In the genomic region with DNA sequence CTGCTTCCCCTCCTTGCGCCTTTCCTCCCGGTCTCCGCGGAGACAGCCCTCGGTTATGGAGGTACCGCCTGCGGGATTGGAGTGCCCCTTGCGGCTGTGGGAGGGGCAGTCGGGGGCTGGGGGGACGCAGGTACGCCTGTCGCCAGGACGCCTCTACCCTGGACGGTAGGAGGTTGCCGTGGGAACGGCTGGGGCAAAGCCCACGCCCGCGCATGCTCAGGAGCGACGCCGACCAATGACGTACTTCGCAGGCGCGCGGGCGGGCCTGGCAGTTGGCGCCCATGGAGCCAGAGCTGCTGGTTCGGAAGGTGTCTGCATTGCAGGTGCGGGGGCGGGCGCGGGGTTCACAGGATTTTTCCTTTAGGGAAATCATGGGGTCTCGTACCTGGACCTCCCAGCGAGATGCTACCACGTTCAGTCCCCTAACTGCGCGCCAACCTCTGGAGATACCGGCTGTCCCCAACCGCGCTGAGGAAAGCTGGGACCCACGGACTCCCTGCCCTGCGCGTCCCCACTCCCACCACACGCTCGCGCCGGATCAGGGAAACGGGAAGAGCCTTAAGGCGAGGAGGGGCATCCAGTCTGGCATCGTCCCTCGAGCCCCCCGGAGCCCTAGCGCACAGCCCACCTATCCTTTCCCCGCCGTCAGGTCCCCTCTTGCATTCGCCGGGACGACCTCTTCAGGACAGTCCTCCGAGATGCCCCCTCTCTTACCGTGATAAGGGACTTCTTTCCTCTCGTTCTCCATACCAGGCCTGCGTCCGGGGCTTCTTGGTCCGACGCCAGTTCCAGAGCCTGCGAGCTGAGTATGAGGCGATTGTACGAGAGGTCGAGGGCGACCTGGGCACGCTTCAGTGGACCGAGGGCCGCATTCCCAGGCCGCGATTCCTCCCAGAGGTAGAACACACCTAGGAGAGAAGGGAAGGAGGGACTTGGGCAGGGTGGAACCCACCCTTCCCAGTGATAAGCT, we compare ENCODE assay signal across 1 cellular context.
A peak's percentile ranks its signal among the peaks of the same experiment; 100 is the strongest.
TF ChIP-seq lines count a peak whose summit lies in the region.

A gene (plus strand): TSS at position 271 of the 970 bp plus-strand sequence. CDS start 11 bp downstream, at position 282.

TF ChIP-seq in GM12878, 131 proteins besides CTCF, POLR2A, EP300 and RAD21 (continued from another document and continues in another):
- TF ChIP-seq, protein P1, sequence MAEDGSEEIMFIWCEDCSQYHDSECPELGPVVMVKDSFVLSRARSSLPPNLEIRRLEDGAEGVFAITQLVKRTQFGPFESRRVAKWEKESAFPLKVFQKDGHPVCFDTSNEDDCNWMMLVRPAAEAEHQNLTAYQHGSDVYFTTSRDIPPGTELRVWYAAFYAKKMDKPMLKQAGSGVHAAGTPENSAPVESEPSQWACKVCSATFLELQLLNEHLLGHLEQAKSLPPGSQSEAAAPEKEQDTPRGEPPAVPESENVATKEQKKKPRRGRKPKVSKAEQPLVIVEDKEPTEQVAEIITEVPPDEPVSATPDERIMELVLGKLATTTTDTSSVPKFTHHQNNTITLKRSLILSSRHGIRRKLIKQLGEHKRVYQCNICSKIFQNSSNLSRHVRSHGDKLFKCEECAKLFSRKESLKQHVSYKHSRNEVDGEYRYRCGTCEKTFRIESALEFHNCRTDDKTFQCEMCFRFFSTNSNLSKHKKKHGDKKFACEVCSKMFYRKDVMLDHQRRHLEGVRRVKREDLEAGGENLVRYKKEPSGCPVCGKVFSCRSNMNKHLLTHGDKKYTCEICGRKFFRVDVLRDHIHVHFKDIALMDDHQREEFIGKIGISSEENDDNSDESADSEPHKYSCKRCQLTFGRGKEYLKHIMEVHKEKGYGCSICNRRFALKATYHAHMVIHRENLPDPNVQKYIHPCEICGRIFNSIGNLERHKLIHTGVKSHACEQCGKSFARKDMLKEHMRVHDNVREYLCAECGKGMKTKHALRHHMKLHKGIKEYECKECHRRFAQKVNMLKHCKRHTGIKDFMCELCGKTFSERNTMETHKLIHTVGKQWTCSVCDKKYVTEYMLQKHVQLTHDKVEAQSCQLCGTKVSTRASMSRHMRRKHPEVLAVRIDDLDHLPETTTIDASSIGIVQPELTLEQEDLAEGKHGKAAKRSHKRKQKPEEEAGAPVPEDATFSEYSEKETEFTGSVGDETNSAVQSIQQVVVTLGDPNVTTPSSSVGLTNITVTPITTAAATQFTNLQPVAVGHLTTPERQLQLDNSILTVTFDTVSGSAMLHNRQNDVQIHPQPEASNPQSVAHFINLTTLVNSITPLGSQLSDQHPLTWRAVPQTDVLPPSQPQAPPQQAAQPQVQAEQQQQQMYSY (CRISPR knock-in tag; IDR thresholded peaks at IDR 0.05), result no peak
- no peak for TF ChIP-seq KDM1A (IDR thresholded peaks at IDR 0.05; ENCODE audit: borderline replicate concordance)
- TF ChIP-seq NR2F1 (conservative IDR thresholded peaks at IDR 0.05), result no peak
- TF ChIP-seq EZH2 (IDR thresholded peaks at IDR 0.05; ENCODE audit: borderline replicate concordance, control insufficient read depth, low read depth, low read length), result no peak
- no peak for TF ChIP-seq STAT1 (conservative IDR thresholded peaks at IDR 0.05)
- peak; percentile 67; the same call in 1 of the 2 replicates for TF ChIP-seq DPF2 (IDR thresholded peaks at IDR 0.05)
- TF ChIP-seq, protein P2, sequence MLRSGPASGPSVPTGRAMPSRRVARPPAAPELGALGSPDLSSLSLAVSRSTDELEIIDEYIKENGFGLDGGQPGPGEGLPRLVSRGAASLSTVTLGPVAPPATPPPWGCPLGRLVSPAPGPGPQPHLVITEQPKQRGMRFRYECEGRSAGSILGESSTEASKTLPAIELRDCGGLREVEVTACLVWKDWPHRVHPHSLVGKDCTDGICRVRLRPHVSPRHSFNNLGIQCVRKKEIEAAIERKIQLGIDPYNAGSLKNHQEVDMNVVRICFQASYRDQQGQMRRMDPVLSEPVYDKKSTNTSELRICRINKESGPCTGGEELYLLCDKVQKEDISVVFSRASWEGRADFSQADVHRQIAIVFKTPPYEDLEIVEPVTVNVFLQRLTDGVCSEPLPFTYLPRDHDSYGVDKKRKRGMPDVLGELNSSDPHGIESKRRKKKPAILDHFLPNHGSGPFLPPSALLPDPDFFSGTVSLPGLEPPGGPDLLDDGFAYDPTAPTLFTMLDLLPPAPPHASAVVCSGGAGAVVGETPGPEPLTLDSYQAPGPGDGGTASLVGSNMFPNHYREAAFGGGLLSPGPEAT (IDR thresholded peaks at IDR 0.05; ENCODE audit: low read depth), result peak; percentile 73; the same call in 1 of the 2 replicates
- TF ChIP-seq BCL11A (IDR thresholded peaks at IDR 0.05; ENCODE audit: low read depth, low read length), result no peak
- no peak for TF ChIP-seq BRCA1 (IDR thresholded peaks at IDR 0.05; ENCODE audit: low read depth, low read length)
- TF ChIP-seq, protein P3, sequence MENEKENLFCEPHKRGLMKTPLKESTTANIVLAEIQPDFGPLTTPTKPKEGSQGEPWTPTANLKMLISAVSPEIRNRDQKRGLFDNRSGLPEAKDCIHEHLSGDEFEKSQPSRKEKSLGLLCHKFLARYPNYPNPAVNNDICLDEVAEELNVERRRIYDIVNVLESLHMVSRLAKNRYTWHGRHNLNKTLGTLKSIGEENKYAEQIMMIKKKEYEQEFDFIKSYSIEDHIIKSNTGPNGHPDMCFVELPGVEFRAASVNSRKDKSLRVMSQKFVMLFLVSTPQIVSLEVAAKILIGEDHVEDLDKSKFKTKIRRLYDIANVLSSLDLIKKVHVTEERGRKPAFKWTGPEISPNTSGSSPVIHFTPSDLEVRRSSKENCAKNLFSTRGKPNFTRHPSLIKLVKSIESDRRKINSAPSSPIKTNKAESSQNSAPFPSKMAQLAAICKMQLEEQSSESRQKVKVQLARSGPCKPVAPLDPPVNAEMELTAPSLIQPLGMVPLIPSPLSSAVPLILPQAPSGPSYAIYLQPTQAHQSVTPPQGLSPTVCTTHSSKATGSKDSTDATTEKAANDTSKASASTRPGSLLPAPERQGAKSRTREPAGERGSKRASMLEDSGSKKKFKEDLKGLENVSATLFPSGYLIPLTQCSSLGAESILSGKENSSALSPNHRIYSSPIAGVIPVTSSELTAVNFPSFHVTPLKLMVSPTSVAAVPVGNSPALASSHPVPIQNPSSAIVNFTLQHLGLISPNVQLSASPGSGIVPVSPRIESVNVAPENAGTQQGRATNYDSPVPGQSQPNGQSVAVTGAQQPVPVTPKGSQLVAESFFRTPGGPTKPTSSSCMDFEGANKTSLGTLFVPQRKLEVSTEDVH (IDR thresholded peaks at IDR 0.05; ENCODE audit: low read depth, partially characterized antibody), result peak; percentile 65
- no peak for TF ChIP-seq ZNF384 (IDR thresholded peaks at IDR 0.05; ENCODE audit: borderline replicate concordance, low read depth, low read length)
- TF ChIP-seq SREBF2 (IDR thresholded peaks at IDR 0.05; ENCODE audit: low read length), result no peak
- TF ChIP-seq MTA3 (IDR thresholded peaks at IDR 0.05; ENCODE audit: borderline replicate concordance, low read length), result no peak; the same call in 1 of the 2 replicates
- no peak for TF ChIP-seq CHD4 (IDR thresholded peaks at IDR 0.05)
- TF ChIP-seq, protein P4, sequence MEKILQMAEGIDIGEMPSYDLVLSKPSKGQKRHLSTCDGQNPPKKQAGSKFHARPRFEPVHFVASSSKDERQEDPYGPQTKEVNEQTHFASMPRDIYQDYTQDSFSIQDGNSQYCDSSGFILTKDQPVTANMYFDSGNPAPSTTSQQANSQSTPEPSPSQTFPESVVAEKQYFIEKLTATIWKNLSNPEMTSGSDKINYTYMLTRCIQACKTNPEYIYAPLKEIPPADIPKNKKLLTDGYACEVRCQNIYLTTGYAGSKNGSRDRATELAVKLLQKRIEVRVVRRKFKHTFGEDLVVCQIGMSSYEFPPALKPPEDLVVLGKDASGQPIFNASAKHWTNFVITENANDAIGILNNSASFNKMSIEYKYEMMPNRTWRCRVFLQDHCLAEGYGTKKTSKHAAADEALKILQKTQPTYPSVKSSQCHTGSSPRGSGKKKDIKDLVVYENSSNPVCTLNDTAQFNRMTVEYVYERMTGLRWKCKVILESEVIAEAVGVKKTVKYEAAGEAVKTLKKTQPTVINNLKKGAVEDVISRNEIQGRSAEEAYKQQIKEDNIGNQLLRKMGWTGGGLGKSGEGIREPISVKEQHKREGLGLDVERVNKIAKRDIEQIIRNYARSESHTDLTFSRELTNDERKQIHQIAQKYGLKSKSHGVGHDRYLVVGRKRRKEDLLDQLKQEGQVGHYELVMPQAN (conservative IDR thresholded peaks at IDR 0.05), result peak; percentile 60; the same call in 1 of the 2 replicates
- TF ChIP-seq SMAD1 (IDR thresholded peaks at IDR 0.05; ENCODE audit: low read depth, partially characterized antibody), result no peak
- no peak for TF ChIP-seq TCF12 (IDR thresholded peaks at IDR 0.05; ENCODE audit: low read depth, low read length)
- TF ChIP-seq, protein P5, sequence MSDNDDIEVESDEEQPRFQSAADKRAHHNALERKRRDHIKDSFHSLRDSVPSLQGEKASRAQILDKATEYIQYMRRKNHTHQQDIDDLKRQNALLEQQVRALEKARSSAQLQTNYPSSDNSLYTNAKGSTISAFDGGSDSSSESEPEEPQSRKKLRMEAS (IDR thresholded peaks at IDR 0.05; ENCODE audit: low read depth, low read length), result peak; percentile 39
- TF ChIP-seq NFYA (IDR thresholded peaks at IDR 0.05; ENCODE audit: borderline replicate concordance, low read depth, low read length), result no peak
- no peak for TF ChIP-seq STAT3 (IDR thresholded peaks at IDR 0.05; ENCODE audit: low read depth, low read length)
- TF ChIP-seq ATF7 (IDR thresholded peaks at IDR 0.05; ENCODE audit: low read depth), result peak; percentile 69
- TF ChIP-seq WRNIP1 (IDR thresholded peaks at IDR 0.05; ENCODE audit: borderline replicate concordance, low read depth, low read length), result no peak
- peak; percentile 77 for TF ChIP-seq SIN3A (IDR thresholded peaks at IDR 0.05; ENCODE audit: low read depth, low read length)
- TF ChIP-seq, protein P6, sequence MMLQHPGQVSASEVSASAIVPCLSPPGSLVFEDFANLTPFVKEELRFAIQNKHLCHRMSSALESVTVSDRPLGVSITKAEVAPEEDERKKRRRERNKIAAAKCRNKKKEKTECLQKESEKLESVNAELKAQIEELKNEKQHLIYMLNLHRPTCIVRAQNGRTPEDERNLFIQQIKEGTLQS (IDR thresholded peaks at IDR 0.05; ENCODE audit: borderline replicate concordance, extremely low read depth, low read depth, low read length), result peak; percentile 80; the same call in 1 of the 2 replicates
- no peak for TF ChIP-seq MYB (IDR thresholded peaks at IDR 0.05; ENCODE audit: borderline replicate concordance, low read depth, low read length)
- no peak for TF ChIP-seq NFXL1 (IDR thresholded peaks at IDR 0.05; ENCODE audit: borderline replicate concordance)
- TF ChIP-seq, protein P7, sequence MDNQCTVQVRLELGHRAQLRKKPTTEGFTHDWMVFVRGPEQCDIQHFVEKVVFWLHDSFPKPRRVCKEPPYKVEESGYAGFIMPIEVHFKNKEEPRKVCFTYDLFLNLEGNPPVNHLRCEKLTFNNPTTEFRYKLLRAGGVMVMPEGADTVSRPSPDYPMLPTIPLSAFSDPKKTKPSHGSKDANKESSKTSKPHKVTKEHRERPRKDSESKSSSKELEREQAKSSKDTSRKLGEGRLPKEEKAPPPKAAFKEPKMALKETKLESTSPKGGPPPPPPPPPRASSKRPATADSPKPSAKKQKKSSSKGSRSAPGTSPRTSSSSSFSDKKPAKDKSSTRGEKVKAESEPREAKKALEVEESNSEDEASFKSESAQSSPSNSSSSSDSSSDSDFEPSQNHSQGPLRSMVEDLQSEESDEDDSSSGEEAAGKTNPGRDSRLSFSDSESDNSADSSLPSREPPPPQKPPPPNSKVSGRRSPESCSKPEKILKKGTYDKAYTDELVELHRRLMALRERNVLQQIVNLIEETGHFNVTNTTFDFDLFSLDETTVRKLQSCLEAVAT (IDR thresholded peaks at IDR 0.05), result no peak
- peak; percentile 71 for TF ChIP-seq POLR2AphosphoS5 (IDR thresholded peaks at IDR 0.05; ENCODE audit: low read length)
- peak; percentile 31 for TF ChIP-seq HDGF (IDR thresholded peaks at IDR 0.05)
- no peak for TF ChIP-seq TBL1XR1 (IDR thresholded peaks at IDR 0.05; ENCODE audit: low read depth, low read length)
- TF ChIP-seq KAT2A (conservative IDR thresholded peaks at IDR 0.05; ENCODE audit: control insufficient read depth, low read depth, low read length), result no peak
- peak; percentile 86; the same call in 1 of the 2 replicates for TF ChIP-seq RB1 (IDR thresholded peaks at IDR 0.05; ENCODE audit: borderline replicate concordance)
- TF ChIP-seq HDAC2 (IDR thresholded peaks at IDR 0.05), result no peak
- peak; percentile 86 for TF ChIP-seq YY1 (IDR thresholded peaks at IDR 0.05; ENCODE audit: low read depth, low read length)
- no peak for TF ChIP-seq IRF4 (IDR thresholded peaks at IDR 0.05; ENCODE audit: low read depth, low read length)
- TF ChIP-seq, protein P8, sequence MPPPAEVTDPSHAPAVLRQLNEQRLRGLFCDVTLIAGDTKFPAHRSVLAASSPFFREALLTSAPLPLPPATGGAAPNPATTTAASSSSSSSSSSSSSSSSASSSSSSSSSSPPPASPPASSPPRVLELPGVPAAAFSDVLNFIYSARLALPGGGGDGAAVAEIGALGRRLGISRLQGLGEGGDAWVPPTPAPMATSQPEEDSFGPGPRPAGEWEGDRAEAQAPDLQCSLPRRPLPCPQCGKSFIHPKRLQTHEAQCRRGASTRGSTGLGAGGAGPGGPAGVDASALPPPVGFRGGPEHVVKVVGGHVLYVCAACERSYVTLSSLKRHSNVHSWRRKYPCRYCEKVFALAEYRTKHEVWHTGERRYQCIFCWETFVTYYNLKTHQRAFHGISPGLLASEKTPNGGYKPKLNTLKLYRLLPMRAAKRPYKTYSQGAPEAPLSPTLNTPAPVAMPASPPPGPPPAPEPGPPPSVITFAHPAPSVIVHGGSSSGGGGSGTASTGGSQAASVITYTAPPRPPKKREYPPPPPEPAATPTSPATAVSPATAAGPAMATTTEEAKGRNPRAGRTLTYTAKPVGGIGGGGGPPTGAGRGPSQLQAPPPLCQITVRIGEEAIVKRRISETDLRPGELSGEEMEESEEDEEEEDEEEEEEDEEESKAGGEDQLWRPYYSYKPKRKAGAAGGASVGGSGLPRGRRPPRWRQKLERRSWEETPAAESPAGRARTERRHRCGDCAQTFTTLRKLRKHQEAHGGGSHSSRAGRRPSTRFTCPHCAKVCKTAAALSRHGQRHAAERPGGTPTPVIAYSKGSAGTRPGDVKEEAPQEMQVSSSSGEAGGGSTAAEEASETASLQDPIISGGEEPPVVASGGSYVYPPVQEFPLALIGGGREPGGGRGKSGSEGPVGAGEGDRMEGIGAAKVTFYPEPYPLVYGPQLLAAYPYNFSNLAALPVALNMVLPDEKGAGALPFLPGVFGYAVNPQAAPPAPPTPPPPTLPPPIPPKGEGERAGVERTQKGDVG (CRISPR knock-in tag; IDR thresholded peaks at IDR 0.05), result no peak
